Comparison of ENCODE assay signal across 16 cellular contexts in genomic region chr17:45734598-45734997, GRCh38. TPM values are rescaled to one million over a fixed set of nuclear protein-coding genes. Genes with fewer than 3 reads are reported as not detected.
DNase-seq lines count a peak whose midpoint lies in the region; ATAC-seq and TF ChIP-seq lines count a peak whose summit lies in the region.
"Had no signal": no experiment of that assay in that cellular context is flagged by ENCODE, and none has a peak within 500 bp of the region (broad histone marks: within the 10 kb centered on the region; RNA-seq: fewer than 3 reads in every experiment).

No MANE protein-coding gene starts in this region.

- no peak for TF ChIP-seq CTCF in progenitor cell of endocrine pancreas (IDR thresholded peaks at IDR 0.05; ENCODE audit: unreplicated experiment)

- H3K9me3 Mint-ChIP-seq in progenitor cell of endocrine pancreas (ENCODE audit: low read depth): peaks cover 6% of the 10 kb centered on the region

- no peak overlapping the region for H3K4me3 Mint-ChIP-seq in progenitor cell of endocrine pancreas (ENCODE audit: low read depth)
- H3K4me3 Mint-ChIP-seq: B cell; CD4-positive, alpha-beta T cell; CD8-positive, alpha-beta T cell had no signal

- no peak overlapping the region for H3K27ac Mint-ChIP-seq in progenitor cell of endocrine pancreas
- H3K27ac Mint-ChIP-seq: B cell; CD4-positive, alpha-beta T cell; CD8-positive, alpha-beta T cell had no signal

- intact Hi-C loops in posterior vena cava (cut with DNase I): no loop called here

- H3K27me3 Mint-ChIP-seq in progenitor cell of endocrine pancreas: peaks cover 46% of the 10 kb centered on the region

- DNase-seq in NCI-H82 (lab: John Stamatoyannopoulos, UW) (peak; percentile 76), NCI-H82 treated with DMSO at 0.1 percent for 48 hours (lab: John Stamatoyannopoulos, UW; ENCODE audit: unreplicated experiment) (no peak), NAMALWA (ENCODE audit: low spot score) (peak; percentile 58), islet precursor cell (peak; percentile 20), posterior vena cava (ENCODE audit: low spot score) (peak; percentile 9), progenitor cell of endocrine pancreas (ENCODE audit: low spot score, unreplicated experiment) (no peak), SIG-M5 treated with dmso at 0.1 percent for 504 hours (lab: John Stamatoyannopoulos, UW; ENCODE audit: unreplicated experiment) (no peak)
- DNase-seq: AML-193; Calu3; CD4-positive, alpha-beta T cell; CD8-positive, alpha-beta T cell; DMS79 treated with DMSO at 0.1 percent for 48 hours; GF-D8 had no signal

- no peaks in the 10 kb centered on the region for H3K36me3 Mint-ChIP-seq in progenitor cell of endocrine pancreas (ENCODE audit: insufficient read depth)
- H3K36me3 Mint-ChIP-seq: CD8-positive, alpha-beta T cell had no signal

- no peak for ATAC-seq in HG02759 (IDR thresholded peaks at IDR 0.05; ENCODE audit: unreplicated experiment)
- ATAC-seq: CD8-positive, alpha-beta T cell had no signal

- H3K4me1 Mint-ChIP-seq in progenitor cell of endocrine pancreas (ENCODE audit: low read depth): no peaks in the 10 kb centered on the region
- H3K4me1 Mint-ChIP-seq: B cell had no signal

RNA-seq across cellular contexts. Expression of gene CRHR1, which starts 49.5 kb away (rescaled TPM):
- total RNA-seq in posterior vena cava: not detected
- total RNA-seq in progenitor cell of endocrine pancreas: not detected in 2 replicates
- total RNA-seq: B cell; Caco-2; Calu3; CD4-positive, alpha-beta T cell; CD8-positive, alpha-beta T cell had no signal

Comparison
In these comparisons a context has a peak if more than half of its experiments do, and no peak if none do; other contexts are left out.
1. DNase-seq: peak in NCI-H82 (single experiment), NAMALWA (single experiment), islet precursor cell (single experiment) and posterior vena cava (single experiment); none in NCI-H82 treated with DMSO at 0.1 percent for 48 hours (single experiment), progenitor cell of endocrine pancreas (single experiment) and SIG-M5 treated with dmso at 0.1 percent for 504 hours (single experiment).